Comparison of ENCODE assay signal across 1 cellular context in genomic region chr5:134070979-134071849, GRCh38.
TF ChIP-seq lines count a peak whose summit lies in the region.

No MANE protein-coding gene starts in this region.

TF ChIP-seq in HepG2, 621 proteins besides CTCF, POLR2A, EP300 and RAD21 (continued from another document and continues in another):
- peak; percentile 74 for TF ChIP-seq TFDP2 (CRISPR knock-in tag; IDR thresholded peaks at IDR 0.05)
- no peak for TF ChIP-seq CBX2 (IDR thresholded peaks at IDR 0.05; ENCODE audit: low read depth, low read length)
- no peak for TF ChIP-seq CBX2 (CRISPR knock-in tag; IDR thresholded peaks at IDR 0.05; ENCODE audit: low read depth)
- no peak for TF ChIP-seq ZNF512B (CRISPR knock-in tag; IDR thresholded peaks at IDR 0.05; ENCODE audit: borderline replicate concordance)
- TF ChIP-seq DNMT3B (CRISPR knock-in tag; conservative IDR thresholded peaks at IDR 0.05), result no peak
- no peak for TF ChIP-seq HBP1 (CRISPR knock-in tag; IDR thresholded peaks at IDR 0.05; ENCODE audit: low read depth)
- peak; percentile 76 for TF ChIP-seq HNF4A (CRISPR knock-in tag; IDR thresholded peaks at IDR 0.05)
- TF ChIP-seq ZNF687 (CRISPR knock-in tag; IDR thresholded peaks at IDR 0.05), result peak; percentile 91
- TF ChIP-seq RNF219 (CRISPR knock-in tag; IDR thresholded peaks at IDR 0.05), result no peak
- TF ChIP-seq HOXD1 (CRISPR knock-in tag; IDR thresholded peaks at IDR 0.05), result peak; percentile 53; the same call in 1 of the 2 replicates
- peak; percentile 39; the same call in 1 of the 2 replicates for TF ChIP-seq KMT2B (CRISPR knock-in tag; IDR thresholded peaks at IDR 0.05)
- no peak for TF ChIP-seq ZNF441 (CRISPR knock-in tag; IDR thresholded peaks at IDR 0.05; ENCODE audit: borderline replicate concordance)
- TF ChIP-seq ZNF574 (CRISPR knock-in tag; IDR thresholded peaks at IDR 0.05), result peak; percentile 57; the same call in 1 of the 2 replicates
- TF ChIP-seq ZFP82 (CRISPR knock-in tag; IDR thresholded peaks at IDR 0.05; ENCODE audit: borderline replicate concordance), result no peak
- peak; percentile 61; the same call in 1 of the 2 replicates for TF ChIP-seq ZNF646 (CRISPR knock-in tag; IDR thresholded peaks at IDR 0.05)
- peak; percentile 76; the same call in 1 of the 2 replicates for TF ChIP-seq BRD4 (CRISPR knock-in tag; IDR thresholded peaks at IDR 0.05)
- TF ChIP-seq SSRP1 (CRISPR knock-in tag; IDR thresholded peaks at IDR 0.05), result no peak
- no peak for TF ChIP-seq CREB3 (CRISPR knock-in tag; IDR thresholded peaks at IDR 0.05)
- TF ChIP-seq ATRX (CRISPR knock-in tag; IDR thresholded peaks at IDR 0.05; ENCODE audit: borderline replicate concordance), result no peak
- TF ChIP-seq CEBPB (IDR thresholded peaks at IDR 0.05; ENCODE audit: borderline replicate concordance, low read depth, low read length), result no peak
- TF ChIP-seq SP2 (CRISPR knock-in tag; IDR thresholded peaks at IDR 0.05), result no peak
- TF ChIP-seq MAZ (IDR thresholded peaks at IDR 0.05; ENCODE audit: borderline replicate concordance, low read depth, low read length), result peak; percentile 27; the same call in 1 of the 2 replicates
- peak; percentile 85 for TF ChIP-seq MAZ (CRISPR knock-in tag; IDR thresholded peaks at IDR 0.05; ENCODE audit: low read depth)
- TF ChIP-seq ZFP62 (CRISPR knock-in tag; IDR thresholded peaks at IDR 0.05), result no peak
- 0 out of 2 replicates have a peak, but pooled peaks have one; percentile 60 for TF ChIP-seq ZNF550 (CRISPR knock-in tag; IDR thresholded peaks at IDR 0.05; ENCODE audit: borderline replicate concordance)
- peak; percentile 26; the same call in 1 of the 2 replicates for TF ChIP-seq ZNF619 (CRISPR knock-in tag; IDR thresholded peaks at IDR 0.05)
- no peak for TF ChIP-seq HOXA7 (CRISPR knock-in tag; IDR thresholded peaks at IDR 0.05)
- TF ChIP-seq SRSF4 (IDR thresholded peaks at IDR 0.05; ENCODE audit: low read depth, low read length, poor library complexity, severe bottlenecking), result no peak
- 0 out of 2 replicates have a peak, but pooled peaks have one; percentile 24 for TF ChIP-seq ZKSCAN5 (CRISPR knock-in tag; IDR thresholded peaks at IDR 0.05)
- TF ChIP-seq ZFP1 (CRISPR knock-in tag; IDR thresholded peaks at IDR 0.05), result 0 out of 2 replicates have a peak, but pooled peaks have one; percentile 76
- TF ChIP-seq SIX4 (CRISPR knock-in tag; IDR thresholded peaks at IDR 0.05), result no peak; the same call in 1 of the 2 replicates
- no peak for TF ChIP-seq CENPT (CRISPR knock-in tag; IDR thresholded peaks at IDR 0.05; ENCODE audit: low read depth)
- no peak for TF ChIP-seq ATF7 (IDR thresholded peaks at IDR 0.05)
- TF ChIP-seq ATF7 (CRISPR knock-in tag; IDR thresholded peaks at IDR 0.05), result no peak
- no peak for TF ChIP-seq DRAP1 (CRISPR knock-in tag; IDR thresholded peaks at IDR 0.05)
- no peak for TF ChIP-seq POLR2AphosphoS5 (IDR thresholded peaks at IDR 0.05; ENCODE audit: low read depth, low read length)
